In the genomic region with DNA sequence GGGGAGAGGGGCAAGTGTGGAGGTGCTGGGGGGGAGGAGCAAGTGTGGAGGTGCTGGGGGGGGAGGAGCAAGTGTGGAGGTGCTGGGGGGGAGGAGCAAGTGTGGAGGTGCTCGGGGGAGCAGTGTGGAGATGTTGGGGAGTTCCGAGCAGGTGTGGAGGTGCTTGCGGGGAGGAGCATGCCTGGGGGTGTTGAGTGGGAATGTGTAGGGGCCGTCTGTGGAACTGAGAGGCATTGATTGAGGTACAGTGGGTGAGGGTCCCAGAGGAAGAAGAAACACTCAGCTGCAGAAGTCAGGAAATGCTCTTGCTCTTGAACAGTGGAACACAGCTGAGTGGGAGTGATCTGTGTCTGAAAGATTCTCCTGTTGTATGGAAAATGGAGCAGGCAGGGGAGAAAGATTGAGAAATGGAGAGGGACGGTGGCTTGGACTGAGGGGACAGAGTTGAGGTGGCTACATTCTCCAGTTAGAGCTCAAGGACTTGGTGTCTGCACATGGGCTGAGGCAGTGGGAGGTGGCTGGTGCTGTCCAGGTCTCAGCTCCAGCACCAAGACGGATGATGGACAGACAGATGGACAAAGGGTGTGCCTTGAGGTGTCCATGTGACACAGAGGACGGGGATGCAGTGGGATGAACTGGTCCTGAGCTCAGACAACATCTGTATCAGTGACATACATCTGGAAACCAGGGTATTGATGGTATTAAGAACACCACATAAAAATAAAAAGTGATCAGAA, we compare ENCODE assay signal across 14 cellular contexts. TPM values are rescaled to one million over a fixed set of nuclear protein-coding genes. Genes with fewer than 3 reads are reported as not detected.
DNase-seq lines count a peak whose midpoint lies in the region; ATAC-seq and TF ChIP-seq lines count a peak whose summit lies in the region.
"Had no signal": no experiment of that assay in that cellular context is flagged by ENCODE, and none has a peak within 500 bp of the region (broad histone marks: within the 10 kb centered on the region; RNA-seq: fewer than 3 reads in every experiment).

No MANE protein-coding gene starts in this region.

- H3K27ac Mint-ChIP-seq in activated CD8-positive, alpha-beta T cell treated with anti-CD3 and anti-CD28 coated beads for 36 hours = peak overlapping the region; percentile 9
- H3K27ac Mint-ChIP-seq in endothelial cell (ENCODE audit: unreplicated experiment) = peak overlapping the region; percentile 9
- H3K27ac Mint-ChIP-seq: stimulated activated naive B cell treated with anti-CD40 and anti-IgM and Interleukin-4, amounts not matched to agents 10 μg/mL and 1 μg/mL and 100 μg/mL, for 72 hours had no signal

- intact Hi-C loops in activated CD8-positive, alpha-beta T cell treated with anti-CD3 and anti-CD28 coated beads for 36 hours (cut with micrococcal nuclease) = no loop called here

- POLR2A ChIA-PET in activated CD8-positive, alpha-beta T cell treated with anti-CD3 and anti-CD28 coated beads for 36 hours (lab: Charles Lee) = interaction anchor here (0.7 kb wide), 1 partner anchor 25 kb away, joined by 4 read pairs; the partner anchor contains the start of gene NCAPG2

- no peak overlapping the region for H3K9ac ChIP-seq in stomach smooth muscle (ENCODE audit: low read length in 2 of 2)

- no peaks in the 10 kb centered on the region for H3K4me1 ChIP-seq in stomach smooth muscle (ENCODE audit: control insufficient read depth, insufficient read depth, low read length)

- CTCF ChIA-PET in activated CD8-positive, alpha-beta T cell treated with anti-CD3 and anti-CD28 coated beads for 36 hours (lab: Charles Lee) = no interaction called here

- H3K36me3 ChIP-seq in stomach smooth muscle (ENCODE audit: control insufficient read depth in 2 of 2, insufficient read depth in 2 of 2, low read length in 2 of 2) = peaks cover 21 to 25% of the 10 kb centered on the region in 2 donors

- no peak overlapping the region for H3K4me3 ChIP-seq in stomach smooth muscle (ENCODE audit: low read length in 2 of 2)
- H3K4me3 ChIP-seq: SK-N-MC had no signal

- peaks cover 4% of the 10 kb centered on the region for H3K4me1 Mint-ChIP-seq in activated CD8-positive, alpha-beta T cell treated with anti-CD3 and anti-CD28 coated beads for 36 hours (ENCODE audit: low read depth)
- peaks cover 8% of the 10 kb centered on the region for H3K4me1 Mint-ChIP-seq in endothelial cell (ENCODE audit: unreplicated experiment)

- H3K9me3 ChIP-seq in stomach smooth muscle (ENCODE audit: control insufficient read depth in 2 of 2, low read length in 2 of 2) = no peaks in the 10 kb centered on the region

- no peak overlapping the region for H3K4me3 Mint-ChIP-seq in activated CD8-positive, alpha-beta T cell treated with anti-CD3 and anti-CD28 coated beads for 36 hours
- peak overlapping the region; percentile 38 for H3K4me3 Mint-ChIP-seq in endothelial cell (ENCODE audit: unreplicated experiment)
- H3K4me3 Mint-ChIP-seq: stimulated activated naive B cell treated with anti-CD40 and anti-IgM and Interleukin-4, amounts not matched to agents 10 μg/mL and 1 μg/mL and 100 μg/mL, for 72 hours had no signal

- no peaks in the 10 kb centered on the region for H3K27me3 ChIP-seq in stomach smooth muscle (ENCODE audit: control insufficient read depth in 1 of 2, insufficient read depth in 2 of 2, low read length in 2 of 2)

- ATAC-seq in activated CD8-positive, alpha-beta T cell treated with anti-CD3 and anti-CD28 coated beads for 36 hours = no peak
- no peak for ATAC-seq in GM18867 (IDR thresholded peaks at IDR 0.05; ENCODE audit: unreplicated experiment)
- ATAC-seq: stimulated activated naive B cell treated with anti-CD40 and anti-IgM and Interleukin-4, amounts not matched to agents 10 μg/mL and 1 μg/mL and 100 μg/mL, for 72 hours had no signal

- no peak for TF ChIP-seq CTCF in activated CD8-positive, alpha-beta T cell treated with anti-CD3 and anti-CD28 coated beads for 36 hours (IDR thresholded peaks at IDR 0.05)
- no peak for TF ChIP-seq CTCF in endothelial cell (IDR thresholded peaks at IDR 0.05; ENCODE audit: unreplicated experiment)

- peak overlapping the region; percentile 18 for H3K27ac ChIP-seq in stomach smooth muscle (ENCODE audit: low read length)
- H3K27ac ChIP-seq: SK-N-MC had no signal

- peaks cover 11% of the 10 kb centered on the region for H3K36me3 Mint-ChIP-seq in activated CD8-positive, alpha-beta T cell treated with anti-CD3 and anti-CD28 coated beads for 36 hours (ENCODE audit: low read depth)
- peaks cover 27% of the 10 kb centered on the region for H3K36me3 Mint-ChIP-seq in endothelial cell (ENCODE audit: low read depth, unreplicated experiment)

- no peaks in the 10 kb centered on the region for H3K9me3 Mint-ChIP-seq in activated CD8-positive, alpha-beta T cell treated with anti-CD3 and anti-CD28 coated beads for 36 hours
- H3K9me3 Mint-ChIP-seq in endothelial cell (ENCODE audit: unreplicated experiment) = no peaks in the 10 kb centered on the region
- H3K9me3 Mint-ChIP-seq: stimulated activated naive B cell treated with anti-CD40 and anti-IgM and Interleukin-4, amounts not matched to agents 10 μg/mL and 1 μg/mL and 100 μg/mL, for 72 hours had no signal

- DNase-seq in activated effector memory CD4-positive, alpha-beta T cell treated with anti-CD3 and anti-CD28 coated beads, Interleukin-2, amount 50 U/mL, for 16 hours = peak; percentile 5
- DNase-seq in activated effector memory CD4-positive, alpha-beta T cell treated with Interleukin-2 at 50 U/mL for 16 hours = no peak
- DNase-seq in activated CD8-positive, alpha-beta T cell treated with anti-CD3 and anti-CD28 coated beads for 36 hours = no peak
- no peak for DNase-seq in endothelial cell (ENCODE audit: low spot score)
- DNase-seq in NCI-H1092 (lab: John Stamatoyannopoulos, UW) = no peak
- no peak for DNase-seq in DMS53 (lab: John Stamatoyannopoulos, UW)
- DNase-seq: central memory CD4-positive, alpha-beta T cell; effector CD4-positive, alpha-beta T cell; EL; NCI-H748 treated with DMSO at 0.1 percent for 48 hours; stimulated activated naive B cell treated with anti-CD40 and anti-IgM and Interleukin-4, amounts not matched to agents 10 μg/mL and 1 μg/mL and 100 μg/mL, for 72 hours had no signal

- H3K27me3 Mint-ChIP-seq in activated CD8-positive, alpha-beta T cell treated with anti-CD3 and anti-CD28 coated beads for 36 hours = no peaks in the 10 kb centered on the region
- peaks cover 10% of the 10 kb centered on the region for H3K27me3 Mint-ChIP-seq in endothelial cell (ENCODE audit: unreplicated experiment)
- H3K27me3 Mint-ChIP-seq: stimulated activated naive B cell treated with anti-CD40 and anti-IgM and Interleukin-4, amounts not matched to agents 10 μg/mL and 1 μg/mL and 100 μg/mL, for 72 hours had no signal

RNA-seq across cellular contexts. Expression of gene NCAPG2, which starts 25.2 kb away (rescaled TPM):
- 100 to 1,000 TPM; 108 to 113 TPM for total RNA-seq in activated CD8-positive, alpha-beta T cell treated with anti-CD3 and anti-CD28 coated beads for 36 hours
- total RNA-seq in endothelial cell (ENCODE audit: unreplicated experiment) = 25.6 TPM
